7 cellular contexts compared by ENCODE assay signal in genomic region chr1:170562644-170563338, GRCh38. TPM values are rescaled to one million over a fixed set of nuclear protein-coding genes. Genes with fewer than 3 reads are reported as not detected.
A peak's percentile ranks its signal among the peaks of the same experiment; 100 is the strongest.
DNase-seq lines count a peak whose midpoint lies in the region; ATAC-seq and TF ChIP-seq lines count a peak whose summit lies in the region.

No MANE protein-coding gene starts in this region.

- DNase-seq in T-cell (peak in 1 of 34 experiments; percentile 15), esophagus muscularis mucosa (ENCODE audit: extremely low spot score) (no peak), neural crest cell (ENCODE audit: low read depth, low spot score) (no peak), NCI-H1105 treated with DMSO at 0.1 percent for 48 hours (lab: John Stamatoyannopoulos, UW) (no peak), NAMALWA (ENCODE audit: low spot score) (no peak)

- H3K4me3 Mint-ChIP-seq in T-cell = no peak overlapping the region
- peak overlapping the region; percentile 62 for H3K4me3 Mint-ChIP-seq in neural crest cell

- H3K4me1 ChIP-seq in esophagus muscularis mucosa = peaks cover 5 to 19% (median 14%) of the 10 kb centered on the region in 4 donors

- no peak overlapping the region for H3K4me3 ChIP-seq in esophagus muscularis mucosa

- CTCF ChIA-PET in T-cell (lab: Charles Lee) = no interaction called here

- peaks cover 0 to 13% (median 12%) of the 10 kb centered on the region in 3 donors for H3K4me1 Mint-ChIP-seq in T-cell
- peaks cover 27% of the 10 kb centered on the region for H3K4me1 Mint-ChIP-seq in neural crest cell

- peaks cover 3 to 8% of the 10 kb centered on the region in 2 donors for H3K27me3 Mint-ChIP-seq in T-cell
- H3K27me3 Mint-ChIP-seq in neural crest cell (ENCODE audit: low read depth) = no peaks in the 10 kb centered on the region

- H3K36me3 Mint-ChIP-seq in T-cell = peaks cover 4% of the 10 kb centered on the region
- H3K36me3 Mint-ChIP-seq in neural crest cell (ENCODE audit: low read depth) = peaks cover 15% of the 10 kb centered on the region

- H3K9me3 ChIP-seq in esophagus muscularis mucosa = peaks cover 0 to 13% (median 6%) of the 10 kb centered on the region in 4 donors

- H3K9me3 Mint-ChIP-seq in T-cell (peaks cover 6 to 17% (median 8%) of the 10 kb centered on the region in 3 donors), neural crest cell (peaks cover 7% of the 10 kb centered on the region)

- TF ChIP-seq POLR2A in esophagus muscularis mucosa (IDR thresholded peaks at IDR 0.05; ENCODE audit: low read depth) = no peak

- H3K27ac ChIP-seq in esophagus muscularis mucosa (replicated peaks in 1 of 4) = peak overlapping the region; percentile 67 to 73 (median 72)

- H3K36me3 ChIP-seq in esophagus muscularis mucosa = no peaks in the 10 kb centered on the region

- intact Hi-C loops in esophagus muscularis mucosa (cut with DNase I) = no loop called here

- H3K27me3 ChIP-seq in esophagus muscularis mucosa = no peaks in the 10 kb centered on the region

- no peak for TF ChIP-seq EP300 in esophagus muscularis mucosa (IDR thresholded peaks at IDR 0.05)

- ATAC-seq in GM18498 (IDR thresholded peaks at IDR 0.05; ENCODE audit: unreplicated experiment) = peak; percentile 63
- peak; percentile 82 for ATAC-seq in HG02870 (IDR thresholded peaks at IDR 0.05; ENCODE audit: unreplicated experiment)
- ATAC-seq in T-cell (replicated peaks in 1 of 4) = peak in 3 of 4 experiments; percentile 64 to 73 (median 68)

- H3K27ac Mint-ChIP-seq in T-cell = peak overlapping the region in 1 of 2 donors; percentile 22
- peak overlapping the region; percentile 92 for H3K27ac Mint-ChIP-seq in neural crest cell (ENCODE audit: unreplicated experiment)

- POLR2A ChIA-PET in T-cell (lab: Charles Lee) = no interaction called here

- WGBS in esophagus muscularis mucosa = 30% methylated on average over 7 of the region's 7 CpGs

- TF ChIP-seq CTCF in esophagus muscularis mucosa (IDR thresholded peaks at IDR 0.05) = no peak
- TF ChIP-seq CTCF in neural crest cell (conservative IDR thresholded peaks at IDR 0.05) = no peak

RNA-seq across cellular contexts. Expression of gene GORAB, which starts 30.8 kb away (rescaled TPM):
- total RNA-seq in T-cell = 10 to 100 TPM; 14.9 to 21.8 (median 17.2) TPM
- total RNA-seq in esophagus muscularis mucosa = 1 to 10 TPM; 4.3 to 8.0 (median 5.8) TPM
- total RNA-seq in neural crest cell = 10.5 and 14.2 TPM in 2 replicates
